In genomic region chr22:20020533-20021195, GRCh38 we compare ENCODE assay signal across 8 cellular contexts. TPM values are rescaled to one million over a fixed set of nuclear protein-coding genes. Genes with fewer than 3 reads are reported as not detected.
DNase-seq lines count a peak whose midpoint lies in the region; ATAC-seq, FAIRE-seq and TF ChIP-seq lines count a peak whose summit lies in the region.

Gene TANGO2, plus strand, starts transcription at chr22:20021110. Its CDS starts 15,689 bp downstream, at chr22:20036799.

- H3K79me2 ChIP-seq in keratinocyte (ENCODE audit: control insufficient read depth, insufficient read depth, low read length) = peaks cover 27% of the 10 kb centered on the region

- no peaks in the 10 kb centered on the region for H3K9me3 ChIP-seq in keratinocyte (ENCODE audit: control insufficient read depth, low read depth, low read length)

- no peak for TF ChIP-seq CTCF in keratinocyte (optimal IDR thresholded peaks at IDR 0.05 in 1 of 3, IDR thresholded peaks at IDR 0.05 in 1 of 3, conservative IDR thresholded peaks at IDR 0.05 in 1 of 3; ENCODE audit: extremely low read depth in 1 of 3, insufficient read depth in 2 of 3, low read length in 3 of 3)

- no peaks in the 10 kb centered on the region for H4K20me1 ChIP-seq in keratinocyte (ENCODE audit: control insufficient read depth, extremely low read depth, insufficient read depth, low read length)

- H3K4me3 ChIP-seq in keratinocyte (ENCODE audit: control insufficient read depth in 2 of 3, extremely low read depth in 1 of 3, insufficient read depth in 2 of 3, low read depth in 1 of 3, low read length in 3 of 3) = peak within 1 kb of the TSS; percentile 82 to 92 (median 86)

- peak within 1 kb of the TSS; percentile 85 for H2AFZ ChIP-seq in keratinocyte (ENCODE audit: control insufficient read depth, low read length)

- H3K4me2 ChIP-seq in keratinocyte (ENCODE audit: control insufficient read depth, extremely low read depth, insufficient read depth, low read depth, low read length) = peak within 1 kb of the TSS; percentile 99

- peaks cover 2% of the 10 kb centered on the region for H3K9me1 ChIP-seq in keratinocyte (ENCODE audit: control insufficient read depth, extremely low read depth, insufficient read depth, low read length)

- peaks cover 19% of the 10 kb centered on the region for H3K4me1 ChIP-seq in keratinocyte (ENCODE audit: control insufficient read depth, extremely low read depth, insufficient read depth, low read length)

- in situ Hi-C loops in ACHN (cut with HindIII; ENCODE audit: low pct_ligation_motif_present, low pct_unique_long_range_greater_than_20kb, low sequenced_read_pairs) = no loop called here

- ATAC-seq in GM18907 (IDR thresholded peaks at IDR 0.05; ENCODE audit: unreplicated experiment) (peak; percentile 72), HG03175 (IDR thresholded peaks at IDR 0.05; ENCODE audit: unreplicated experiment) (peak; percentile 80)

- DNase-seq in ACHN (peak; percentile 87), NCI-H446 (lab: John Stamatoyannopoulos, UW) (peak; percentile 66 to 96), keratinocyte (ENCODE audit: low read depth, low spot score) (peak; percentile 30)
- peak; percentile 80 for DNase-seq in activated CD4-positive, CD25-positive, alpha-beta regulatory T cell treated with anti-CD3 and anti-CD28 coated beads, Interleukin-2, amount 50 U/mL, for 16 hours (ENCODE audit: low read depth, low spot score)
- DNase-seq in central memory CD4-positive, alpha-beta T cell = peak; percentile 92
- DNase-seq in stimulated activated CD4-positive, alpha-beta T cell treated with anti-CD3 and anti-CD28 coated beads, Interleukin-12 subunit alpha, Interleukin-12 subunit beta, amount 100 ng/mL, for 48 hours (ENCODE audit: low read depth in 2 of 3, low spot score in 1 of 3) = peak; percentile 86 to 89 (median 88)

- H3K9ac ChIP-seq in keratinocyte (ENCODE audit: control insufficient read depth, extremely low read depth, insufficient read depth, low read length) = peak within 1 kb of the TSS; percentile 92

- FAIRE-seq in keratinocyte (lab: Jason Lieb, UNC) = peak; percentile 34

- H3K27me3 ChIP-seq in keratinocyte (ENCODE audit: control insufficient read depth, extremely low read depth, insufficient read depth, low read length) = peaks cover 6% of the 10 kb centered on the region

- H3K36me3 ChIP-seq in keratinocyte (ENCODE audit: control insufficient read depth in 2 of 2, extremely low read depth in 1 of 2, insufficient read depth in 2 of 2, low read length in 2 of 2) = peaks cover 2 to 7% of the 10 kb centered on the region in 2 experiments

- H3K27ac ChIP-seq in keratinocyte (ENCODE audit: control insufficient read depth, insufficient read depth, low read length) = peak within 1 kb of the TSS; percentile 68

- dilution Hi-C loops in keratinocyte (cut with MboI; ENCODE audit: extremely low pct_ligation_motif_present, low sequenced_read_pairs) = no loop called here

RNA-seq across cellular contexts. Expression of gene TANGO2, which starts in this region (rescaled TPM):
- 20.1 to 30.7 TPM (median 28.1 TPM) in 3 replicates for polyA plus RNA-seq in keratinocyte
- 8.9 TPM for polyA plus RNA-seq in keratinocyte (2011; ENCODE audit: low read depth)
- 23.4 and 27.4 TPM in 2 replicates for polyA plus RNA-seq in keratinocyte (2011; cell fraction: cytosol; rRNA removed)
- 25.0 and 31.0 TPM in 2 replicates for polyA plus RNA-seq in keratinocyte (2011; cell fraction: nucleus; rRNA removed)
- polyA plus RNA-seq in keratinocyte (2012; ENCODE audit: low replicate concordance) = 13.8 and 20.3 TPM in 2 replicates
- 53.7 to 73.9 TPM (median 69.5 TPM) in 3 replicates for polyA minus RNA-seq in keratinocyte
- 33.0 TPM for polyA minus RNA-seq in keratinocyte (2011; cell fraction: cytosol; rRNA and poly(A)+ RNA removed)
- polyA minus RNA-seq in keratinocyte (2011; cell fraction: nucleus; rRNA and poly(A)+ RNA removed) = 11.0 and 15.4 TPM in 2 replicates

Comparison
In these comparisons a context has a peak if more than half of its experiments do, and no peak if none do; other contexts are left out.
1. Peak in every context shown above with its lines: DNase-seq, ATAC-seq, H3K4me3 ChIP-seq and H3K27ac ChIP-seq.
2. DNase-seq: peak in every context shown above with its lines; median percentile 92 in central memory CD4-positive, alpha-beta T cell; 88 in stimulated activated CD4-positive, alpha-beta T cell treated with anti-CD3 and anti-CD28 coated beads, Interleukin-12 subunit alpha, Interleukin-12 subunit beta, amount 100 ng/mL, for 48 hours; 87 in ACHN; 81 in NCI-H446; 80 in activated CD4-positive, CD25-positive, alpha-beta regulatory T cell treated with anti-CD3 and anti-CD28 coated beads, Interleukin-2, amount 50 U/mL, for 16 hours; 30 in keratinocyte.